7 cellular contexts compared by ENCODE assay signal in genomic region chr6:16269442-16270070, GRCh38. TPM values are rescaled to one million over a fixed set of nuclear protein-coding genes. Genes with fewer than 3 reads are reported as not detected.
DNase-seq lines count a peak whose midpoint lies in the region; ATAC-seq and TF ChIP-seq lines count a peak whose summit lies in the region.
"Not testable (repeated sequence)": the region's sequence is repeated elsewhere in the genome, so short reads cannot be mapped to it uniquely, and the experiment has no call there.
"Had no signal": no experiment of that assay in that cellular context is flagged by ENCODE, and none has a peak within 500 bp of the region (broad histone marks: within the 10 kb centered on the region; RNA-seq: fewer than 3 reads in every experiment).

No MANE protein-coding gene starts in this region.

- ATAC-seq in gastrocnemius medialis: not testable (repeated sequence)

- CTCF ChIA-PET in CD8-positive, alpha-beta memory T cell (lab: Charles Lee): not testable (repeated sequence)

- H3K4me1 ChIP-seq in BLaER1 (peaks cover 64% of the 10 kb centered on the region), left ventricle myocardium inferior (peaks cover 12% of the 10 kb centered on the region), gastrocnemius medialis (peaks cover 8 to 16% of the 10 kb centered on the region in 2 donors)
- H3K4me1 ChIP-seq in CD8-positive, alpha-beta memory T cell (ENCODE audit: insufficient read depth, low read length): not testable (repeated sequence)

- not testable (repeated sequence) for H3K27ac Mint-ChIP-seq in CD8-positive, alpha-beta memory T cell

- TF ChIP-seq POLR2A in gastrocnemius medialis (IDR thresholded peaks at IDR 0.05): not testable (repeated sequence)

- not testable (repeated sequence) for H3K27ac ChIP-seq in BLaER1
- peak overlapping the region; percentile 41 for H3K27ac ChIP-seq in CD8-positive, alpha-beta memory T cell (ENCODE audit: low read depth, low read length)
- peak overlapping the region; percentile 4 for H3K27ac ChIP-seq in left ventricle myocardium inferior (replicated peaks)
- H3K27ac ChIP-seq in gastrocnemius medialis: peak overlapping the region; percentile 23 to 99 (median 94)

- not testable (repeated sequence) for H3K4me3 ChIP-seq in BLaER1; CD8-positive, alpha-beta memory T cell (ENCODE audit: low read length); left ventricle myocardium inferior; gastrocnemius medialis

- DNase-seq in CD8-positive, alpha-beta memory T cell; left ventricle myocardium inferior: not testable (repeated sequence)
- DNase-seq in NCI-H82 (lab: John Stamatoyannopoulos, UW): peak; percentile 12
- DNase-seq in gastrocnemius medialis: peak in 1 of 2 donors; percentile 10

- not testable (repeated sequence) for H3K27me3 ChIP-seq in BLaER1; CD8-positive, alpha-beta memory T cell (ENCODE audit: insufficient read depth, low read length, poor library complexity, severe bottlenecking); left ventricle myocardium inferior (ENCODE audit: low read depth); gastrocnemius medialis

- not testable (repeated sequence) for H3K9ac ChIP-seq in BLaER1

- peaks cover 5 to 12% of the 10 kb centered on the region in 2 donors for H3K27me3 Mint-ChIP-seq in CD8-positive, alpha-beta memory T cell

- H3K9me3 ChIP-seq in BLaER1; CD8-positive, alpha-beta memory T cell (ENCODE audit: low read length); left ventricle myocardium inferior (replicated peaks); gastrocnemius medialis: not testable (repeated sequence)

- 0 out of 2 replicates have a peak overlapping the region, but pooled peaks have one; percentile 8 for H3K4me2 ChIP-seq in BLaER1

- intact Hi-C loops in left ventricle myocardium inferior (cut with micrococcal nuclease); gastrocnemius medialis (cut with DNase I; ENCODE audit: low total_unique reads): not testable (repeated sequence)

- H3K36me3 Mint-ChIP-seq in CD8-positive, alpha-beta memory T cell: not testable (repeated sequence)

- H3K36me3 ChIP-seq in BLaER1; CD8-positive, alpha-beta memory T cell (ENCODE audit: insufficient read depth, low read length): not testable (repeated sequence)
- H3K36me3 ChIP-seq in left ventricle myocardium inferior (peaks cover 17% of the 10 kb centered on the region), gastrocnemius medialis (peaks cover 0 to 17% of the 10 kb centered on the region in 2 donors)

- H4K20me1 ChIP-seq in BLaER1: peaks cover 17% of the 10 kb centered on the region

- not testable (repeated sequence) for H3K4me1 Mint-ChIP-seq in CD8-positive, alpha-beta memory T cell

- not testable (repeated sequence) for TF ChIP-seq CTCF in left ventricle myocardium inferior (IDR thresholded peaks at IDR 0.05; ENCODE audit: borderline replicate concordance); gastrocnemius medialis (IDR thresholded peaks at IDR 0.05 in 4 of 5, conservative IDR thresholded peaks at IDR 0.05 in 1 of 5)

- in situ Hi-C loops in gastrocnemius medialis (cut with MboI; ENCODE audit: low sequenced_read_pairs in 4 of 4): not testable (repeated sequence)

- H3K9me3 Mint-ChIP-seq in CD8-positive, alpha-beta memory T cell: not testable (repeated sequence)

- H3K4me3 Mint-ChIP-seq in CD8-positive, alpha-beta memory T cell: not testable (repeated sequence)

- POLR2A ChIA-PET in CD8-positive, alpha-beta memory T cell (lab: Charles Lee): not testable (repeated sequence)

RNA-seq across cellular contexts. Expression of gene GMPR, which starts 31.2 kb away (rescaled TPM):
- 1 to 10 TPM in 1 of 2 experiments, under 1 TPM in 1; 0.66 to 1.4 TPM for total RNA-seq in CD8-positive, alpha-beta memory T cell
- polyA plus RNA-seq in CD8-positive, alpha-beta memory T cell: 0.82 TPM
- total RNA-seq in left ventricle myocardium inferior (126 TPM), gastrocnemius medialis (100 to 1,000 TPM; 109 to 266 (median 239) TPM)
- total RNA-seq: B cell, G401 had no signal

Comparison
In these comparisons a context has a peak if more than half of its experiments do, and no peak if none do; other contexts are left out.
1. RNA of gene GMPR, which starts 31.2 kb away (total RNA-seq): 109 to 266 TPM in gastrocnemius medialis and 126 TPM in left ventricle myocardium inferior (single experiment); 0.66 to 1.4 TPM in CD8-positive, alpha-beta memory T cell; every median in the first group is over 10 times any median in the second.